Comparison of ENCODE assay signal across 1 cellular context in the genomic region with DNA sequence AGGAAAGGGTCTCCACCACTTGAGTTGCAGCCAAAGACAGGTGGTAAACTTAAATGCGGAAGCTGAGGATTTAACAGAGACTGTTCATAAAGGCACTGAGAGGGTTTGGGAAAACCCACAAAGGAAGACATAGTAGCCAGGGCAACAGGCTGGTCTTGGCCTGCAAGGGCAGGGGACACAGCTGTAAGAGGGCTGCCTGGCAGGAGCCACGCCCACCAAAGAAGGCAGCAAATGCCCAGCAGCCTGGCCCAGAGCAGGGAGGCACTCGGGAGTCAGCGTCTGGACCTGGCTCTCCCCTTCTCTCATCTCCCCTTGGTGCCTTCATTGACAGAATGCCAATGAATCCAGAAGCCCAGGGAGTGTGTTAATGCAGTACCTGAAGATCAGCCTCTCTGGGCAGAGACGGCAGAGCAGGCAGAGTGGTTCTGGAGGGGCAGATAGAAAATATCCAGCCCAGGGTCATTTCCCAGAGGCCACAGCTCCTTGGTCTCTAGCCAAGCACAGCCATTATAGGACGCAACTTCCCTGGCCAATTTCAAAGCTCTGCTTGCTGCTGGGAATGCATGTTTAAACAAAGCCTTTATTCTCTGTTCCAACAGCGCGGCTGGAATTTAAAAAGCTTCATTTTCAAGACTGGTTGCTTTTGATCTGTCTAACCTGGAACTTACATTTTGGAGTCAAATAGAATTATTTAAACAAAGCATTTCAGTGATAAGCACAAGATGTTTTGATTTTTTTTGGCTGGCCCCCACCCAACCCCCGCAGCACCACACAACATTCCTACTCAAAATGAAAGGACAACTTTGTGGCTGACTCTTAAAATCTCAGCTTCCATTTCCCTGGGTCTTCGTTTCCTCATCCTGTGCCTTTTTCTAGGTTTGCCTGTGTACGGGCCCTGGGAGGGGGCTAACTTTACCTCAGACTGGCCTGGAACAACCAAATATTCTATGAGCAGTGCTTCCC.
A peak's percentile ranks its signal among the peaks of the same experiment; 100 is the strongest.
TF ChIP-seq lines count a peak whose summit lies in the region.

No MANE protein-coding gene starts in this region.

TF ChIP-seq in HepG2, 621 proteins besides CTCF, POLR2A, EP300 and RAD21 (continued from another document):
- no peak for TF ChIP-seq SALL1 (CRISPR knock-in tag; IDR thresholded peaks at IDR 0.05)
- TF ChIP-seq ZNF768 (CRISPR knock-in tag; IDR thresholded peaks at IDR 0.05) = peak; percentile 25; the same call in 1 of the 2 replicates
- TF ChIP-seq GFI1 (CRISPR knock-in tag; IDR thresholded peaks at IDR 0.05; ENCODE audit: borderline replicate concordance) = 0 out of 2 replicates have a peak, but pooled peaks have one; percentile 56
- peak; percentile 49; the same call in 1 of the 2 replicates for TF ChIP-seq KAT8 (CRISPR knock-in tag; IDR thresholded peaks at IDR 0.05)
- peak; percentile 40 for TF ChIP-seq CEBPG (CRISPR knock-in tag; IDR thresholded peaks at IDR 0.05)
- TF ChIP-seq DMAP1 (CRISPR knock-in tag; IDR thresholded peaks at IDR 0.05) = 0 out of 2 replicates have a peak, but pooled peaks have one; percentile 23
- TF ChIP-seq SOX5 (CRISPR knock-in tag; IDR thresholded peaks at IDR 0.05; ENCODE audit: borderline replicate concordance) = peak; percentile 14; the same call in 1 of the 2 replicates
- TF ChIP-seq, protein P1, sequence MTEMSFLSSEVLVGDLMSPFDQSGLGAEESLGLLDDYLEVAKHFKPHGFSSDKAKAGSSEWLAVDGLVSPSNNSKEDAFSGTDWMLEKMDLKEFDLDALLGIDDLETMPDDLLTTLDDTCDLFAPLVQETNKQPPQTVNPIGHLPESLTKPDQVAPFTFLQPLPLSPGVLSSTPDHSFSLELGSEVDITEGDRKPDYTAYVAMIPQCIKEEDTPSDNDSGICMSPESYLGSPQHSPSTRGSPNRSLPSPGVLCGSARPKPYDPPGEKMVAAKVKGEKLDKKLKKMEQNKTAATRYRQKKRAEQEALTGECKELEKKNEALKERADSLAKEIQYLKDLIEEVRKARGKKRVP (CRISPR knock-in tag; IDR thresholded peaks at IDR 0.05) = peak in 1 of 2 experiments; percentile 42; a peak in 1 of 4 replicates
- 0 out of 2 replicates have a peak, but pooled peaks have one; percentile 28 for TF ChIP-seq NFIC (IDR thresholded peaks at IDR 0.05; ENCODE audit: low read length)
- TF ChIP-seq ZNF687 (CRISPR knock-in tag; IDR thresholded peaks at IDR 0.05) = peak; percentile 43; the same call in 1 of the 2 replicates
- no peak for TF ChIP-seq ZFP37 (CRISPR knock-in tag; IDR thresholded peaks at IDR 0.05; ENCODE audit: borderline replicate concordance)
- TF ChIP-seq TRAFD1 (CRISPR knock-in tag; IDR thresholded peaks at IDR 0.05; ENCODE audit: borderline replicate concordance) = no peak
- TF ChIP-seq GATAD2A (CRISPR knock-in tag; IDR thresholded peaks at IDR 0.05) = 0 out of 2 replicates have a peak, but pooled peaks have one; percentile 6
- TF ChIP-seq, protein P2, sequence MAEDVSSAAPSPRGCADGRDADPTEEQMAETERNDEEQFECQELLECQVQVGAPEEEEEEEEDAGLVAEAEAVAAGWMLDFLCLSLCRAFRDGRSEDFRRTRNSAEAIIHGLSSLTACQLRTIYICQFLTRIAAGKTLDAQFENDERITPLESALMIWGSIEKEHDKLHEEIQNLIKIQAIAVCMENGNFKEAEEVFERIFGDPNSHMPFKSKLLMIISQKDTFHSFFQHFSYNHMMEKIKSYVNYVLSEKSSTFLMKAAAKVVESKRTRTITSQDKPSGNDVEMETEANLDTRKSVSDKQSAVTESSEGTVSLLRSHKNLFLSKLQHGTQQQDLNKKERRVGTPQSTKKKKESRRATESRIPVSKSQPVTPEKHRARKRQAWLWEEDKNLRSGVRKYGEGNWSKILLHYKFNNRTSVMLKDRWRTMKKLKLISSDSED (CRISPR knock-in tag; IDR thresholded peaks at IDR 0.05) = no peak
- TF ChIP-seq, protein P3, sequence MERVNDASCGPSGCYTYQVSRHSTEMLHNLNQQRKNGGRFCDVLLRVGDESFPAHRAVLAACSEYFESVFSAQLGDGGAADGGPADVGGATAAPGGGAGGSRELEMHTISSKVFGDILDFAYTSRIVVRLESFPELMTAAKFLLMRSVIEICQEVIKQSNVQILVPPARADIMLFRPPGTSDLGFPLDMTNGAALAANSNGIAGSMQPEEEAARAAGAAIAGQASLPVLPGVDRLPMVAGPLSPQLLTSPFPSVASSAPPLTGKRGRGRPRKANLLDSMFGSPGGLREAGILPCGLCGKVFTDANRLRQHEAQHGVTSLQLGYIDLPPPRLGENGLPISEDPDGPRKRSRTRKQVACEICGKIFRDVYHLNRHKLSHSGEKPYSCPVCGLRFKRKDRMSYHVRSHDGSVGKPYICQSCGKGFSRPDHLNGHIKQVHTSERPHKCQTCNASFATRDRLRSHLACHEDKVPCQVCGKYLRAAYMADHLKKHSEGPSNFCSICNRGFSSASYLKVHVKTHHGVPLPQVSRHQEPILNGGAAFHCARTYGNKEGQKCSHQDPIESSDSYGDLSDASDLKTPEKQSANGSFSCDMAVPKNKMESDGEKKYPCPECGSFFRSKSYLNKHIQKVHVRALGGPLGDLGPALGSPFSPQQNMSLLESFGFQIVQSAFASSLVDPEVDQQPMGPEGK (CRISPR knock-in tag; IDR thresholded peaks at IDR 0.05) = peak; percentile 52; the same call in 1 of the 2 replicates
- no peak for TF ChIP-seq TFDP2 (CRISPR knock-in tag; IDR thresholded peaks at IDR 0.05)
- TF ChIP-seq SAP130 (CRISPR knock-in tag; IDR thresholded peaks at IDR 0.05; ENCODE audit: low read depth) = peak; percentile 22; the same call in 1 of the 2 replicates
- TF ChIP-seq ETS1 (CRISPR knock-in tag; IDR thresholded peaks at IDR 0.05) = no peak
- TF ChIP-seq ZNF781 (CRISPR knock-in tag; IDR thresholded peaks at IDR 0.05; ENCODE audit: borderline replicate concordance, not compliant biosample characterization) = no peak
- TF ChIP-seq ZNF143 (CRISPR knock-in tag; IDR thresholded peaks at IDR 0.05) = peak; percentile 67
- TF ChIP-seq SOX13 (IDR thresholded peaks at IDR 0.05) = no peak
- 0 out of 4 replicates have a peak, but pooled peaks of 1 of the 2 experiments have one; percentile 50 for TF ChIP-seq SOX13 (CRISPR knock-in tag; conservative IDR thresholded peaks at IDR 0.05 in 1 of 2, IDR thresholded peaks at IDR 0.05 in 1 of 2)
- TF ChIP-seq TEAD3 (CRISPR knock-in tag; optimal IDR thresholded peaks at IDR 0.05; ENCODE audit: borderline replicate concordance) = peak; percentile 50
- no peak for TF ChIP-seq ZNF503 (CRISPR knock-in tag; IDR thresholded peaks at IDR 0.05)
- TF ChIP-seq ISL2 (CRISPR knock-in tag; IDR thresholded peaks at IDR 0.05) = 0 out of 2 replicates have a peak, but pooled peaks have one; percentile 13
